ENCODE assay signal across 26 cellular contexts in the genomic region with DNA sequence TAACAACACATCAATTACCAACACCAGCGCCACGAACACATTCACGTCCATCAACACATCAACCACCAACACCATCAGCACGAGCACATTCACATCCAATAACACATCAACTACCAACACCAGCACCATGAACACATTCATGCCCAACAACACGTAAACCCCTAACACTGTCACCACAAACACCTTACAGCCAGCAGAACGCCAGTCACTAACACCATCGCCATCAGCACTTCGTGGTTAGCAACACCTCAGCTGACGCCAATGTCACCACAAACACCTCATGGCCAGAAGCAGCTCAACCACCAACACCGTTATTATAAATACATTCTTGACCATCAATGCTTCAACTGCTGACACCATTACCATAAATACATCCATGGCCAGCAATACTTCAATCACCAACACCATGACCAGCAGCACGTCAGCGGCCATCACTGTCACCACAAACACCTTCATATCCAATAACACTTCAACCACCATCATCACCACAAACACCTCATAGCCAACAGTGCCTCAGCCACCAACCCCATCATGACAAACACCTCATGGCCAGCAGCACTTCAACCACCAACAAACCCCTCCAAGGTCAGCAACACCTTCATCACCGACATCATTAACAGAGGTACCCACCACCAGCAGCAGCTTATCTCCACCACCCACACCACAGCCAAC. TPM values are rescaled to one million over a fixed set of nuclear protein-coding genes. Genes with fewer than 3 reads are reported as not detected.
DNase-seq lines count a peak whose midpoint lies in the region; ATAC-seq and TF ChIP-seq lines count a peak whose summit lies in the region.
"Had no signal": no experiment of that assay in that cellular context is flagged by ENCODE, and none has a peak within 500 bp of the region (broad histone marks: within the 10 kb centered on the region; RNA-seq: fewer than 3 reads in every experiment).

No MANE protein-coding gene starts in this region.

- H3K4me1 ChIP-seq in CD4-positive, alpha-beta memory T cell (ENCODE audit: insufficient read depth, low read length) = no peaks in the 10 kb centered on the region
- no peaks in the 10 kb centered on the region for H3K4me1 ChIP-seq in esophagus squamous epithelium
- H3K4me1 ChIP-seq in tibial artery = no peaks in the 10 kb centered on the region
- H3K4me1 ChIP-seq: A549, uterus had no signal

- H3K4me3 ChIP-seq in CD4-positive, alpha-beta memory T cell (ENCODE audit: low read length in 2 of 2) = no peak overlapping the region
- H3K4me3 ChIP-seq in esophagus squamous epithelium = no peak overlapping the region
- no peak overlapping the region for H3K4me3 ChIP-seq in tibial artery
- H3K4me3 ChIP-seq: A549, uterus had no signal

- H3K4me3 Mint-ChIP-seq in activated CD8-positive, alpha-beta T cell treated with anti-CD3 and anti-CD28 coated beads for 36 hours = no peak overlapping the region
- H3K4me3 Mint-ChIP-seq in activated CD8-positive, alpha-beta T cell treated with anti-CD3 and anti-CD28 coated beads, Interleukin-2, amount 10 ng/mL, durations not matched to agents 7 days and 5 days = no peak overlapping the region
- no peak overlapping the region for H3K4me3 Mint-ChIP-seq in CD4-positive, alpha-beta memory T cell
- no peak overlapping the region for H3K4me3 Mint-ChIP-seq in T-cell
- no peak overlapping the region for H3K4me3 Mint-ChIP-seq in natural killer cell treated with Interleukin-12 subunit alpha and Interleukin-12 subunit beta and Interleukin-15 and Interleukin-18, amount 100 ng/mL, for 72 hours
- H3K4me3 Mint-ChIP-seq: activated CD4-positive, alpha-beta T cell treated with anti-CD3 and anti-CD28 coated beads, Interleukin-2, amount 10 ng/mL, durations not matched to agents 7 days and 5 days; mesothelial cell of epicardium; naive B cell had no signal

- DNase-seq in activated CD8-positive, alpha-beta T cell treated with anti-CD3 and anti-CD28 coated beads for 36 hours = peak; percentile 51
- DNase-seq in activated CD8-positive, alpha-beta T cell treated with anti-CD3 and anti-CD28 coated beads, Interleukin-2, amount 10 ng/mL, durations not matched to agents 7 days and 5 days = no peak
- peak in 4 of 5 donors; percentile 22 to 52 (median 43) for DNase-seq in CD4-positive, alpha-beta memory T cell
- DNase-seq in T-cell (peak in 18 of 34 experiments; percentile 13 to 55 (median 32)), esophagus squamous epithelium (lab: John Stamatoyannopoulos, UW) (no peak), EL (no peak), tibial artery (no peak)
- peak; percentile 73 for DNase-seq in natural killer cell treated with Interleukin-12 subunit alpha and Interleukin-12 subunit beta and Interleukin-15 and Interleukin-18, amount 100 ng/mL, for 72 hours (ENCODE audit: low spot score)
- DNase-seq: activated CD4-positive, alpha-beta T cell treated with anti-CD3 and anti-CD28 coated beads, Interleukin-2, amount 10 ng/mL, durations not matched to agents 7 days and 5 days; activated effector memory CD4-positive, alpha-beta T cell treated with Interleukin-2 at 50 U/mL for 16 hours; AML-193; DMS53; kidney; naive B cell; NCI-H1105; NCI-H187 treated with DMSO at 0.1 percent for 48 hours; NCI-H524; uterus had no signal

- H3K27me3 Mint-ChIP-seq in activated CD8-positive, alpha-beta T cell treated with anti-CD3 and anti-CD28 coated beads for 36 hours = peaks cover 3% of the 10 kb centered on the region
- peaks cover 3% of the 10 kb centered on the region for H3K27me3 Mint-ChIP-seq in activated CD8-positive, alpha-beta T cell treated with anti-CD3 and anti-CD28 coated beads, Interleukin-2, amount 10 ng/mL, durations not matched to agents 7 days and 5 days (ENCODE audit: low read depth)
- H3K27me3 Mint-ChIP-seq in CD4-positive, alpha-beta memory T cell = peaks cover 2 to 3% of the 10 kb centered on the region in 2 donors
- H3K27me3 Mint-ChIP-seq in T-cell = peaks cover 0 to 4% of the 10 kb centered on the region in 2 donors
- peaks cover 0 to 3% of the 10 kb centered on the region in 2 donors for H3K27me3 Mint-ChIP-seq in natural killer cell treated with Interleukin-12 subunit alpha and Interleukin-12 subunit beta and Interleukin-15 and Interleukin-18, amount 100 ng/mL, for 72 hours
- H3K27me3 Mint-ChIP-seq: naive B cell had no signal

- POLR2A ChIA-PET in activated CD8-positive, alpha-beta T cell treated with anti-CD3 and anti-CD28 coated beads for 36 hours (lab: Charles Lee) = interaction anchor here (0.9 to 1.1 kb wide), 2 partner anchors 74 to 115 kb away, joined by 3 to 4 read pairs; no protein-coding TSS in a partner anchor
- POLR2A ChIA-PET in activated CD8-positive, alpha-beta T cell treated with anti-CD3 and anti-CD28 coated beads, Interleukin-2, amount 10 ng/mL, durations not matched to agents 7 days and 5 days (lab: Charles Lee) = no interaction called here
- POLR2A ChIA-PET in CD4-positive, alpha-beta memory T cell (lab: Charles Lee; ENCODE audit: partially characterized antibody) = no interaction called here
- POLR2A ChIA-PET in T-cell (lab: Charles Lee) = no interaction called here

- no peak for TF ChIP-seq CTCF in activated CD8-positive, alpha-beta T cell treated with anti-CD3 and anti-CD28 coated beads for 36 hours (IDR thresholded peaks at IDR 0.05)
- TF ChIP-seq CTCF in esophagus squamous epithelium (IDR thresholded peaks at IDR 0.05) = no peak
- no peak for TF ChIP-seq CTCF in tibial artery (IDR thresholded peaks at IDR 0.05)

- WGBS in esophagus squamous epithelium, 2 donors = 69 to 94% methylated on average over 13 of the region's 13 CpGs

- H3K36me3 Mint-ChIP-seq in activated CD8-positive, alpha-beta T cell treated with anti-CD3 and anti-CD28 coated beads for 36 hours (ENCODE audit: low read depth) = no peaks in the 10 kb centered on the region
- H3K36me3 Mint-ChIP-seq in activated CD8-positive, alpha-beta T cell treated with anti-CD3 and anti-CD28 coated beads, Interleukin-2, amount 10 ng/mL, durations not matched to agents 7 days and 5 days (ENCODE audit: low read depth) = no peaks in the 10 kb centered on the region
- H3K36me3 Mint-ChIP-seq in CD4-positive, alpha-beta memory T cell = no peaks in the 10 kb centered on the region
- no peaks in the 10 kb centered on the region for H3K36me3 Mint-ChIP-seq in T-cell
- no peaks in the 10 kb centered on the region for H3K36me3 Mint-ChIP-seq in natural killer cell treated with Interleukin-12 subunit alpha and Interleukin-12 subunit beta and Interleukin-15 and Interleukin-18, amount 100 ng/mL, for 72 hours
- H3K36me3 Mint-ChIP-seq: mesothelial cell of epicardium had no signal

- no peak for TF ChIP-seq POLR2A in esophagus squamous epithelium (IDR thresholded peaks at IDR 0.05)

- H3K36me3 ChIP-seq in CD4-positive, alpha-beta memory T cell (ENCODE audit: insufficient read depth, low read length) = no peaks in the 10 kb centered on the region
- H3K36me3 ChIP-seq in esophagus squamous epithelium (no peaks in the 10 kb centered on the region), tibial artery (no peaks in the 10 kb centered on the region)
- H3K36me3 ChIP-seq: uterus had no signal

- H3K27ac ChIP-seq in CD4-positive, alpha-beta memory T cell (ENCODE audit: low read depth, low read length) = no peak overlapping the region
- H3K27ac ChIP-seq in esophagus squamous epithelium (no peak overlapping the region), tibial artery (no peak overlapping the region)
- H3K27ac ChIP-seq: A549, uterus had no signal

- H3K27me3 ChIP-seq in CD4-positive, alpha-beta memory T cell (ENCODE audit: insufficient read depth, low read length) = no peaks in the 10 kb centered on the region
- H3K27me3 ChIP-seq in esophagus squamous epithelium (peaks cover 0 to 43% (median 0%) of the 10 kb centered on the region in 4 donors), tibial artery (peaks cover 0 to 34% of the 10 kb centered on the region in 2 donors)

- no peaks in the 10 kb centered on the region for H3K9me3 Mint-ChIP-seq in activated CD8-positive, alpha-beta T cell treated with anti-CD3 and anti-CD28 coated beads for 36 hours
- no peaks in the 10 kb centered on the region for H3K9me3 Mint-ChIP-seq in activated CD8-positive, alpha-beta T cell treated with anti-CD3 and anti-CD28 coated beads, Interleukin-2, amount 10 ng/mL, durations not matched to agents 7 days and 5 days (ENCODE audit: insufficient read depth)
- no peaks in the 10 kb centered on the region for H3K9me3 Mint-ChIP-seq in CD4-positive, alpha-beta memory T cell
- H3K9me3 Mint-ChIP-seq in T-cell = no peaks in the 10 kb centered on the region
- no peaks in the 10 kb centered on the region for H3K9me3 Mint-ChIP-seq in natural killer cell treated with Interleukin-12 subunit alpha and Interleukin-12 subunit beta and Interleukin-15 and Interleukin-18, amount 100 ng/mL, for 72 hours
- H3K9me3 Mint-ChIP-seq: activated CD4-positive, alpha-beta T cell treated with anti-CD3 and anti-CD28 coated beads, Interleukin-2, amount 10 ng/mL, durations not matched to agents 7 days and 5 days; mesothelial cell of epicardium; naive B cell had no signal

- H3K9me3 ChIP-seq in CD4-positive, alpha-beta memory T cell (ENCODE audit: control insufficient read depth in 1 of 2, low read length in 2 of 2) = no peaks in the 10 kb centered on the region
- H3K9me3 ChIP-seq in esophagus squamous epithelium = no peaks in the 10 kb centered on the region
- H3K9me3 ChIP-seq in tibial artery = no peaks in the 10 kb centered on the region
- H3K9me3 ChIP-seq: A549, uterus had no signal

- intact Hi-C loops in activated CD8-positive, alpha-beta T cell treated with anti-CD3 and anti-CD28 coated beads for 36 hours (cut with micrococcal nuclease) = no loop called here
- intact Hi-C loops in CD4-positive, alpha-beta memory T cell (cut with micrococcal nuclease) = no loop called here
- intact Hi-C loops in esophagus squamous epithelium (cut with DNase I) = no loop called here
- intact Hi-C loops in tibial artery (cut with DNase I; ENCODE audit: low total_unique reads) = no loop called here

- no peaks in the 10 kb centered on the region for H3K4me1 Mint-ChIP-seq in activated CD8-positive, alpha-beta T cell treated with anti-CD3 and anti-CD28 coated beads for 36 hours (ENCODE audit: low read depth)
- H3K4me1 Mint-ChIP-seq in activated CD8-positive, alpha-beta T cell treated with anti-CD3 and anti-CD28 coated beads, Interleukin-2, amount 10 ng/mL, durations not matched to agents 7 days and 5 days (ENCODE audit: low read depth) = no peaks in the 10 kb centered on the region
- H3K4me1 Mint-ChIP-seq in CD4-positive, alpha-beta memory T cell = peaks cover 0 to 2% (median 0%) of the 10 kb centered on the region in 4 donors
- H3K4me1 Mint-ChIP-seq in T-cell = peaks cover 0 to 13% (median 3%) of the 10 kb centered on the region in 3 donors
- H3K4me1 Mint-ChIP-seq in natural killer cell treated with Interleukin-12 subunit alpha and Interleukin-12 subunit beta and Interleukin-15 and Interleukin-18, amount 100 ng/mL, for 72 hours (ENCODE audit: low read depth in 2 of 2) = peaks cover 0 to 2% of the 10 kb centered on the region in 2 donors
- H3K4me1 Mint-ChIP-seq: activated CD4-positive, alpha-beta T cell treated with anti-CD3 and anti-CD28 coated beads, Interleukin-2, amount 10 ng/mL, durations not matched to agents 7 days and 5 days; mesothelial cell of epicardium had no signal

- no peak overlapping the region for H3K27ac Mint-ChIP-seq in activated CD8-positive, alpha-beta T cell treated with anti-CD3 and anti-CD28 coated beads for 36 hours
- no peak overlapping the region for H3K27ac Mint-ChIP-seq in activated CD8-positive, alpha-beta T cell treated with anti-CD3 and anti-CD28 coated beads, Interleukin-2, amount 10 ng/mL, durations not matched to agents 7 days and 5 days
- no peak overlapping the region for H3K27ac Mint-ChIP-seq in CD4-positive, alpha-beta memory T cell
- no peak overlapping the region for H3K27ac Mint-ChIP-seq in T-cell
- H3K27ac Mint-ChIP-seq in natural killer cell treated with Interleukin-12 subunit alpha and Interleukin-12 subunit beta and Interleukin-15 and Interleukin-18, amount 100 ng/mL, for 72 hours = no peak overlapping the region
- H3K27ac Mint-ChIP-seq: activated CD4-positive, alpha-beta T cell treated with anti-CD3 and anti-CD28 coated beads, Interleukin-2, amount 10 ng/mL, durations not matched to agents 7 days and 5 days; mesothelial cell of epicardium had no signal

- CTCF ChIA-PET in activated CD8-positive, alpha-beta T cell treated with anti-CD3 and anti-CD28 coated beads for 36 hours (lab: Charles Lee) = interaction anchor here (1.0 kb wide), 1 partner anchor 12 kb away, joined by 3 read pairs; a partner anchor contains a TSS
- CTCF ChIA-PET in activated CD8-positive, alpha-beta T cell treated with anti-CD3 and anti-CD28 coated beads, Interleukin-2, amount 10 ng/mL, durations not matched to agents 7 days and 5 days (lab: Charles Lee) = interaction anchor here (2.1 kb wide), 1 partner anchor 12 kb away, joined by 8 read pairs; a partner anchor contains a TSS
- CTCF ChIA-PET in CD4-positive, alpha-beta memory T cell (lab: Charles Lee; ENCODE audit: partially characterized antibody) = no interaction called here
- CTCF ChIA-PET in T-cell (lab: Charles Lee) = no interaction called here

- ATAC-seq in activated CD8-positive, alpha-beta T cell treated with anti-CD3 and anti-CD28 coated beads for 36 hours = peak; percentile 51
- no peak for ATAC-seq in activated CD8-positive, alpha-beta T cell treated with anti-CD3 and anti-CD28 coated beads, Interleukin-2, amount 10 ng/mL, durations not matched to agents 7 days and 5 days
- peak in 1 of 4 experiments; percentile 65 for ATAC-seq in T-cell (replicated peaks in 1 of 4)
- peak; percentile 75 to 86 for ATAC-seq in natural killer cell treated with Interleukin-12 subunit alpha and Interleukin-12 subunit beta and Interleukin-15 and Interleukin-18, amount 100 ng/mL, for 72 hours
- ATAC-seq: A549, HCT116 had no signal

RNA-seq across cellular contexts. Expression of a gene that starts 9.4 kb away (rescaled TPM):
- total RNA-seq in activated CD8-positive, alpha-beta T cell treated with anti-CD3 and anti-CD28 coated beads for 36 hours = 1 to 10 TPM; 3.0 to 3.7 TPM
- total RNA-seq in activated CD8-positive, alpha-beta T cell treated with anti-CD3 and anti-CD28 coated beads, Interleukin-2, amount 10 ng/mL, durations not matched to agents 7 days and 5 days = under 1 TPM; 0.29 to 0.31 TPM
- not detected for total RNA-seq in CD4-positive, alpha-beta memory T cell
- polyA plus RNA-seq in CD4-positive, alpha-beta memory T cell = under 1 TPM in 1 of 2 donors, not detected in 1; 0.93 TPM
- total RNA-seq in T-cell = 1 to 10 TPM in 3 of 5 donors, under 1 TPM in 2; 0.90 to 2.5 (median 1.2) TPM
- total RNA-seq in natural killer cell treated with Interleukin-12 subunit alpha and Interleukin-12 subunit beta and Interleukin-15 and Interleukin-18, amount 100 ng/mL, for 72 hours = under 1 TPM in 1 of 2 donors, not detected in 1; 0.78 TPM
- total RNA-seq in esophagus squamous epithelium = not detected
- total RNA-seq: chondrocyte, epithelial cell of proximal tubule, lower leg skin, mesothelial cell of epicardium had no signal
- polyA plus RNA-seq: A549 had no signal

RNA-seq across cellular contexts. Expression of a gene that starts 11.9 kb away (rescaled TPM):
- total RNA-seq in activated CD8-positive, alpha-beta T cell treated with anti-CD3 and anti-CD28 coated beads for 36 hours = 10 to 100 TPM; 85.0 to 85.9 TPM
- total RNA-seq in activated CD8-positive, alpha-beta T cell treated with anti-CD3 and anti-CD28 coated beads, Interleukin-2, amount 10 ng/mL, durations not matched to agents 7 days and 5 days = 10 to 100 TPM; 92.8 to 95.1 TPM
- total RNA-seq in CD4-positive, alpha-beta memory T cell = 10 to 100 TPM; 60.7 to 62.1 TPM
- 100 to 1,000 TPM; 144 to 153 TPM for polyA plus RNA-seq in CD4-positive, alpha-beta memory T cell
- total RNA-seq in T-cell = 10 to 100 TPM; 39.2 to 75.3 (median 69.4) TPM
- total RNA-seq in natural killer cell treated with Interleukin-12 subunit alpha and Interleukin-12 subunit beta and Interleukin-15 and Interleukin-18, amount 100 ng/mL, for 72 hours = 10 to 100 TPM; 57.9 to 75.7 TPM
- 10 to 100 TPM; 52.3 to 91.5 (median 77.4) TPM for total RNA-seq in esophagus squamous epithelium

RNA-seq across cellular contexts. Expression of a gene that starts 15.7 kb away (rescaled TPM):
- total RNA-seq in activated CD8-positive, alpha-beta T cell treated with anti-CD3 and anti-CD28 coated beads for 36 hours = not detected
- total RNA-seq in activated CD8-positive, alpha-beta T cell treated with anti-CD3 and anti-CD28 coated beads, Interleukin-2, amount 10 ng/mL, durations not matched to agents 7 days and 5 days = not detected
- not detected for total RNA-seq in CD4-positive, alpha-beta memory T cell
- not detected for polyA plus RNA-seq in CD4-positive, alpha-beta memory T cell
- under 1 TPM in 1 of 5 donors, not detected in 4; 0.26 TPM for total RNA-seq in T-cell
- not detected for total RNA-seq in natural killer cell treated with Interleukin-12 subunit alpha and Interleukin-12 subunit beta and Interleukin-15 and Interleukin-18, amount 100 ng/mL, for 72 hours
- total RNA-seq in esophagus squamous epithelium = under 1 TPM in 2 of 4 donors, not detected in 2; 0.29 to 0.97 TPM
- total RNA-seq: activated CD4-positive, alpha-beta T cell treated with anti-CD3 and anti-CD28 coated beads, Interleukin-2, amount 10 ng/mL, durations not matched to agents 7 days and 5 days; chondrocyte; epithelial cell of proximal tubule; lower leg skin; mesothelial cell of epicardium; skeletal muscle tissue; T-helper 2 cell treated with Interferon-gamma antibody and Interleukin-4, amounts not matched to agents 100 ng/mL and 5 ng/mL, for 36 hours had no signal

RNA-seq across cellular contexts. Expression of a gene that starts 23.7 kb away (rescaled TPM):
- not detected for total RNA-seq in activated CD8-positive, alpha-beta T cell treated with anti-CD3 and anti-CD28 coated beads for 36 hours
- 1 to 10 TPM; 2.2 to 3.0 TPM for total RNA-seq in activated CD8-positive, alpha-beta T cell treated with anti-CD3 and anti-CD28 coated beads, Interleukin-2, amount 10 ng/mL, durations not matched to agents 7 days and 5 days
- total RNA-seq in CD4-positive, alpha-beta memory T cell = not detected
- under 1 TPM; 0.48 to 0.94 TPM for polyA plus RNA-seq in CD4-positive, alpha-beta memory T cell
- total RNA-seq in T-cell (1 to 10 TPM in 1 of 5 donors, not detected in 4; 1.6 TPM), esophagus squamous epithelium (10 to 100 TPM in 1 of 4 donors, not detected in 3; 28.1 TPM)
- not detected for total RNA-seq in natural killer cell treated with Interleukin-12 subunit alpha and Interleukin-12 subunit beta and Interleukin-15 and Interleukin-18, amount 100 ng/mL, for 72 hours
- total RNA-seq: activated CD4-positive, alpha-beta T cell treated with anti-CD3 and anti-CD28 coated beads, Interleukin-2, amount 10 ng/mL, durations not matched to agents 7 days and 5 days; chondrocyte; epithelial cell of proximal tubule; lower leg skin; mesothelial cell of epicardium; T-helper 2 cell treated with Interferon-gamma antibody and Interleukin-4, amounts not matched to agents 100 ng/mL and 5 ng/mL, for 36 hours; uterus had no signal
- polyA plus RNA-seq: A549 had no signal

RNA-seq across cellular contexts. Expression of a gene that starts 39.4 kb away (rescaled TPM):
- total RNA-seq in activated CD8-positive, alpha-beta T cell treated with anti-CD3 and anti-CD28 coated beads for 36 hours = not detected
- total RNA-seq in activated CD8-positive, alpha-beta T cell treated with anti-CD3 and anti-CD28 coated beads, Interleukin-2, amount 10 ng/mL, durations not matched to agents 7 days and 5 days = not detected
- total RNA-seq in CD4-positive, alpha-beta memory T cell = not detected
- not detected for polyA plus RNA-seq in CD4-positive, alpha-beta memory T cell
- total RNA-seq in T-cell = not detected
- not detected for total RNA-seq in natural killer cell treated with Interleukin-12 subunit alpha and Interleukin-12 subunit beta and Interleukin-15 and Interleukin-18, amount 100 ng/mL, for 72 hours
- 1 to 10 TPM in 2 of 4 donors, under 1 TPM in 1, not detected in 1; 0.18 to 3.2 (median 1.1) TPM for total RNA-seq in esophagus squamous epithelium
- total RNA-seq: activated CD4-positive, alpha-beta T cell treated with anti-CD3 and anti-CD28 coated beads, Interleukin-2, amount 10 ng/mL, durations not matched to agents 7 days and 5 days; chondrocyte; epithelial cell of proximal tubule; mesothelial cell of epicardium; T-helper 2 cell treated with Interferon-gamma antibody and Interleukin-4, amounts not matched to agents 100 ng/mL and 5 ng/mL, for 36 hours; uterus had no signal
- polyA plus RNA-seq: A549 had no signal

Comparison
In these comparisons a context has a peak if more than half of its experiments do, and no peak if none do; other contexts are left out.
1. DNase-seq: peak in activated CD8-positive, alpha-beta T cell treated with anti-CD3 and anti-CD28 coated beads for 36 hours (single experiment), CD4-positive, alpha-beta memory T cell (4 of 5), T-cell (18 of 34) and natural killer cell treated with Interleukin-12 subunit alpha and Interleukin-12 subunit beta and Interleukin-15 and Interleukin-18, amount 100 ng/mL, for 72 hours (single experiment); none in activated CD8-positive, alpha-beta T cell treated with anti-CD3 and anti-CD28 coated beads, Interleukin-2, amount 10 ng/mL, durations not matched to agents 7 days and 5 days (single experiment), esophagus squamous epithelium (single experiment), EL (single experiment) and tibial artery (0 of 2).
2. CTCF ChIA-PET loops: an anchor here in activated CD8-positive, alpha-beta T cell treated with anti-CD3 and anti-CD28 coated beads for 36 hours (1.0 kb wide) and activated CD8-positive, alpha-beta T cell treated with anti-CD3 and anti-CD28 coated beads, Interleukin-2, amount 10 ng/mL, durations not matched to agents 7 days and 5 days (2.1 kb wide); none called in CD4-positive, alpha-beta memory T cell and T-cell.